9 cellular contexts compared by ENCODE assay signal in genomic region chr16:4317471-4318170, GRCh38. TPM values are rescaled to one million over a fixed set of nuclear protein-coding genes. Genes with fewer than 3 reads are reported as not detected.
DNase-seq lines count a peak whose midpoint lies in the region; ATAC-seq, FAIRE-seq and TF ChIP-seq lines count a peak whose summit lies in the region.
"Had no signal": no experiment of that assay in that cellular context is flagged by ENCODE, and none has a peak within 500 bp of the region (broad histone marks: within the 10 kb centered on the region; RNA-seq: fewer than 3 reads in every experiment).

No MANE protein-coding gene starts in this region.

- no peak overlapping the region for H3K4me3 Mint-ChIP-seq in activated CD8-positive, alpha-beta T cell treated with anti-CD3 and anti-CD28 coated beads for 36 hours
- H3K4me3 Mint-ChIP-seq in stimulated activated naive CD8-positive, alpha-beta T cell treated with anti-CD3 and anti-CD28 coated beads, Interleukin-15, amount 100 ng/mL, for 72 hours = no peak overlapping the region

- H3K4me2 ChIP-seq in Karpas-422 (ENCODE audit: low read depth, low read length, poor library complexity, severe bottlenecking) = no peak overlapping the region

- peaks cover 12% of the 10 kb centered on the region for H3K4me1 Mint-ChIP-seq in activated CD8-positive, alpha-beta T cell treated with anti-CD3 and anti-CD28 coated beads for 36 hours (ENCODE audit: low read depth)
- H3K4me1 Mint-ChIP-seq in stimulated activated naive CD8-positive, alpha-beta T cell treated with anti-CD3 and anti-CD28 coated beads, Interleukin-15, amount 100 ng/mL, for 72 hours = peaks cover 36% of the 10 kb centered on the region

- H3K4me3 ChIP-seq in SJSA1 (peak overlapping the region; percentile 67), fibroblast of pulmonary artery (replicated peaks; ENCODE audit: low read depth, low read length) (peak overlapping the region; percentile 72), pancreas (peak overlapping the region in 2 of 4 donors; percentile 65 to 67), Karpas-422 (ENCODE audit: low read length) (no peak overlapping the region)

- no peaks in the 10 kb centered on the region for H3K9me3 Mint-ChIP-seq in activated CD8-positive, alpha-beta T cell treated with anti-CD3 and anti-CD28 coated beads for 36 hours
- H3K9me3 Mint-ChIP-seq in stimulated activated naive CD8-positive, alpha-beta T cell treated with anti-CD3 and anti-CD28 coated beads, Interleukin-15, amount 100 ng/mL, for 72 hours = no peaks in the 10 kb centered on the region

- peaks cover 16% of the 10 kb centered on the region for H3K27me3 Mint-ChIP-seq in activated CD8-positive, alpha-beta T cell treated with anti-CD3 and anti-CD28 coated beads for 36 hours
- peaks cover 45% of the 10 kb centered on the region for H3K27me3 Mint-ChIP-seq in stimulated activated naive CD8-positive, alpha-beta T cell treated with anti-CD3 and anti-CD28 coated beads, Interleukin-15, amount 100 ng/mL, for 72 hours

- no peak for FAIRE-seq in pancreas (lab: Jason Lieb, UNC)

- H2AFZ ChIP-seq in Karpas-422 (ENCODE audit: low read length) = no peak overlapping the region

- DNase-seq in COR-L47 (lab: John Stamatoyannopoulos, UW) = peak; percentile 29
- DNase-seq in SJSA1 (ENCODE audit: low read depth in 1 of 2, low spot score in 2 of 2) = no peak
- no peak for DNase-seq in fibroblast of pulmonary artery (ENCODE audit: low read depth)
- peak in 3 of 6 donors; percentile 40 to 63 (median 45) for DNase-seq in pancreas
- no peak for DNase-seq in Karpas-422
- DNase-seq in NCI-H1694 treated with DMSO at 0.1 percent for 48 hours (lab: John Stamatoyannopoulos, UW) = no peak
- DNase-seq in activated CD8-positive, alpha-beta T cell treated with anti-CD3 and anti-CD28 coated beads for 36 hours = no peak
- no peak for DNase-seq in stimulated activated naive CD8-positive, alpha-beta T cell treated with anti-CD3 and anti-CD28 coated beads, Interleukin-15, amount 100 ng/mL, for 72 hours
- DNase-seq: occipital lobe had no signal

- no peak overlapping the region for H3K27ac Mint-ChIP-seq in activated CD8-positive, alpha-beta T cell treated with anti-CD3 and anti-CD28 coated beads for 36 hours
- peak overlapping the region in 1 of 2 donors; percentile 65 for H3K27ac Mint-ChIP-seq in stimulated activated naive CD8-positive, alpha-beta T cell treated with anti-CD3 and anti-CD28 coated beads, Interleukin-15, amount 100 ng/mL, for 72 hours

- no peaks in the 10 kb centered on the region for H4K20me1 ChIP-seq in Karpas-422 (ENCODE audit: insufficient read depth, low read depth, low read length)

- TF ChIP-seq CTCF in fibroblast of pulmonary artery (IDR thresholded peaks at IDR 0.05; ENCODE audit: low read length, missing control alignments) (no peak), pancreas (IDR thresholded peaks at IDR 0.05) (no peak)
- TF ChIP-seq CTCF in activated CD8-positive, alpha-beta T cell treated with anti-CD3 and anti-CD28 coated beads for 36 hours (IDR thresholded peaks at IDR 0.05) = no peak

- H3K27ac ChIP-seq in SJSA1 (no peak overlapping the region), pancreas (peak overlapping the region; percentile 71 to 87 (median 83)), Karpas-422 (ENCODE audit: low read length) (no peak overlapping the region)

- H3K27me3 ChIP-seq in SJSA1 (replicated peaks) (no peaks in the 10 kb centered on the region), pancreas (no peaks in the 10 kb centered on the region), Karpas-422 (ENCODE audit: low read length) (peaks cover 3% of the 10 kb centered on the region; the same call in 1 of the 2 replicates)

- H3K36me3 ChIP-seq in SJSA1 (peaks cover 6% of the 10 kb centered on the region), pancreas (no peaks in the 10 kb centered on the region), Karpas-422 (ENCODE audit: insufficient read depth, low read length) (no peaks in the 10 kb centered on the region)

- ATAC-seq in pancreas = no peak
- no peak for ATAC-seq in activated CD8-positive, alpha-beta T cell treated with anti-CD3 and anti-CD28 coated beads for 36 hours
- ATAC-seq in stimulated activated naive CD8-positive, alpha-beta T cell treated with anti-CD3 and anti-CD28 coated beads, Interleukin-15, amount 100 ng/mL, for 72 hours = no peak

- CTCF ChIA-PET in activated CD8-positive, alpha-beta T cell treated with anti-CD3 and anti-CD28 coated beads for 36 hours (lab: Charles Lee) = interaction anchor here (1.4 to 2.4 kb wide), 2 partner anchors 8 to 14 kb away, joined by 4 to 9 read pairs; no protein-coding TSS in a partner anchor

- H3K9me3 ChIP-seq in SJSA1 (replicated peaks) (no peaks in the 10 kb centered on the region), pancreas (no peaks in the 10 kb centered on the region), Karpas-422 (ENCODE audit: low read length) (no peaks in the 10 kb centered on the region)

- peaks cover 30% of the 10 kb centered on the region for H3K4me1 ChIP-seq in SJSA1 (replicated peaks)
- peaks cover 7 to 23% (median 17%) of the 10 kb centered on the region in 3 donors for H3K4me1 ChIP-seq in pancreas
- peaks cover 12% of the 10 kb centered on the region for H3K4me1 ChIP-seq in Karpas-422 (ENCODE audit: low read length)

- 36 to 44% methylated on average over 8 to 9 of the region's 9 CpGs for WGBS in pancreas, 2 donors

- no peak overlapping the region for H3K9ac ChIP-seq in Karpas-422 (ENCODE audit: low read length)

- H3K79me2 ChIP-seq in Karpas-422 (ENCODE audit: low read length) = no peaks in the 10 kb centered on the region

- intact Hi-C loops in pancreas (cut with DNase I) = no loop called here
- intact Hi-C loops in activated CD8-positive, alpha-beta T cell treated with anti-CD3 and anti-CD28 coated beads for 36 hours (cut with micrococcal nuclease) = no loop called here

- no peaks in the 10 kb centered on the region for H3K36me3 Mint-ChIP-seq in activated CD8-positive, alpha-beta T cell treated with anti-CD3 and anti-CD28 coated beads for 36 hours (ENCODE audit: low read depth)

- H3K9me2 ChIP-seq in Karpas-422 (replicated peaks; ENCODE audit: insufficient read depth, low read length) = no peaks in the 10 kb centered on the region

- POLR2A ChIA-PET in activated CD8-positive, alpha-beta T cell treated with anti-CD3 and anti-CD28 coated beads for 36 hours (lab: Charles Lee) = interaction anchor here (0.8 to 1.6 kb wide), 4 partner anchors 10 to 64 kb away, joined by 3 to 6 read pairs (median 4); no protein-coding TSS in a partner anchor

RNA-seq across cellular contexts. Expression of gene GLIS2, which starts 1.8 kb away (rescaled TPM):
- 0.13 and 0.71 TPM in 2 replicates for total RNA-seq in SJSA1 (2014; rRNA removed; shearing (Covaris generic))
- 10 to 100 TPM in 4 of 6 donors, 1 to 10 TPM in 2; 5.5 to 14.9 (median 10.9) TPM for total RNA-seq in pancreas
- 10 to 100 TPM in 1 of 2 donors, 1 to 10 TPM in 1; 7.3 to 15.1 TPM for polyA plus RNA-seq in pancreas
- 0.07 TPM in 1 of 2 replicates, not detected in the other for total RNA-seq in Karpas-422 (2014; rRNA removed; shearing (Covaris generic); ENCODE audit: low replicate concordance)
- total RNA-seq in activated CD8-positive, alpha-beta T cell treated with anti-CD3 and anti-CD28 coated beads for 36 hours = under 1 TPM; 0.49 to 0.77 TPM

RNA-seq across cellular contexts. Expression of gene PAM16, which starts 33.5 kb away (rescaled TPM):
- total RNA-seq in SJSA1 (2014; rRNA removed; shearing (Covaris generic)) = 86.4 and 125 TPM in 2 replicates
- 10 to 100 TPM; 12.2 to 29.6 (median 22.7) TPM for total RNA-seq in pancreas
- polyA plus RNA-seq in pancreas = 100 to 1,000 TPM in 1 of 2 donors, 10 to 100 TPM in 1; 69.6 to 106 TPM
- 65.6 and 126 TPM in 2 replicates for total RNA-seq in Karpas-422 (2014; rRNA removed; shearing (Covaris generic); ENCODE audit: low replicate concordance)
- total RNA-seq in activated CD8-positive, alpha-beta T cell treated with anti-CD3 and anti-CD28 coated beads for 36 hours = 10 to 100 TPM; 65.9 to 70.1 TPM

RNA-seq across cellular contexts. Expression of gene TFAP4, which starts 44.8 kb away (rescaled TPM):
- 2.9 and 7.1 TPM in 2 replicates for total RNA-seq in SJSA1 (2014; rRNA removed; shearing (Covaris generic))
- total RNA-seq in pancreas = 10 to 100 TPM in 4 of 6 donors, 1 to 10 TPM in 2; 8.6 to 17.9 (median 12.9) TPM
- 10 to 100 TPM in 1 of 2 donors, 1 to 10 TPM in 1; 6.1 to 10.7 TPM for polyA plus RNA-seq in pancreas
- 32.4 and 38.9 TPM in 2 replicates for total RNA-seq in Karpas-422 (2014; rRNA removed; shearing (Covaris generic); ENCODE audit: low replicate concordance)
- total RNA-seq in activated CD8-positive, alpha-beta T cell treated with anti-CD3 and anti-CD28 coated beads for 36 hours = 10 to 100 TPM; 34.6 to 36.6 TPM

RNA-seq across cellular contexts. Expression of gene VASN, which starts 54.0 kb away (rescaled TPM):
- 85.4 and 93.6 TPM in 2 replicates for total RNA-seq in SJSA1 (2014; rRNA removed; shearing (Covaris generic))
- total RNA-seq in pancreas = 10 to 100 TPM in 1 of 6 donors, 1 to 10 TPM in 5; 3.1 to 10.1 (median 7.9) TPM
- 10 to 100 TPM in 1 of 2 donors, 1 to 10 TPM in 1; 9.0 to 14.8 TPM for polyA plus RNA-seq in pancreas
- 4.1 and 8.9 TPM in 2 replicates for total RNA-seq in Karpas-422 (2014; rRNA removed; shearing (Covaris generic); ENCODE audit: low replicate concordance)
- total RNA-seq in activated CD8-positive, alpha-beta T cell treated with anti-CD3 and anti-CD28 coated beads for 36 hours = not detected

Comparison
In these comparisons a context has a peak if more than half of its experiments do, and no peak if none do; other contexts are left out.
1. H3K27ac ChIP-seq: peak in pancreas (4 of 4); none in SJSA1 (single experiment) and Karpas-422 (single experiment).